Comparison of ENCODE assay signal across 27 cellular contexts in genomic region chr19:28998974-28999373, GRCh38.
"Had no signal": no experiment of that assay in that cellular context is flagged by ENCODE, and none has a peak within 500 bp of the region (broad histone marks: within the 10 kb centered on the region; RNA-seq: fewer than 3 reads in every experiment).

No MANE protein-coding gene starts in this region.

- H3K27me3 Mint-ChIP-seq: naive B cell, progenitor cell of endocrine pancreas had no signal

- H3K79me2 ChIP-seq: hepatocyte had no signal

- H2AFZ ChIP-seq: hepatocyte had no signal

- H3K36me3 ChIP-seq: heart right ventricle, lower lobe of right lung, right atrium auricular region, suprapubic skin, thoracic aorta, tibial artery, upper lobe of right lung, uterus had no signal

- H3K9me3 ChIP-seq: right atrium auricular region, upper lobe of right lung, uterus had no signal

- DNase-seq: heart right ventricle; islet precursor cell; kidney glomerular epithelial cell; left cardiac atrium; lower lobe of right lung; mammary epithelial cell; mesenchymal stem cell; naive B cell; natural killer cell; nephron progenitor cell; stimulated activated CD4-positive, alpha-beta T cell treated with anti-CD3 and anti-CD28 coated beads, Interleukin-12 subunit alpha, Interleukin-12 subunit beta, amount 100 ng/mL, for 4 hours; stimulated activated CD4-positive, alpha-beta T cell treated with anti-CD3 and anti-CD28 coated beads, Interleukin-15, amount 100 ng/mL, for 24 hours; stimulated activated CD4-positive, alpha-beta T cell treated with anti-CD3 and anti-CD28 coated beads, Interleukin-2, amount 100 ng/mL, for 24 hours; stimulated activated CD4-positive, alpha-beta T cell treated with anti-CD3 and anti-CD28 coated beads, Interleukin-4, amount 100 ng/mL, for 24 hours; stimulated activated naive CD4-positive, alpha-beta T cell had no signal

- H3K4me1 ChIP-seq: lower lobe of right lung, suprapubic skin, tibial artery, upper lobe of right lung had no signal

- H3K27ac ChIP-seq: heart right ventricle, lower lobe of right lung, skin epidermis, suprapubic skin, thoracic aorta, tibial artery, upper lobe of right lung, uterus had no signal

- H3K4me3 ChIP-seq: heart right ventricle, hepatocyte, lower lobe of right lung, right atrium auricular region, skin epidermis, suprapubic skin, thoracic aorta, tibial artery, upper lobe of right lung, uterus had no signal

- H3K27ac Mint-ChIP-seq: mesothelial cell of epicardium; naive B cell; natural killer cell; nephron progenitor cell; progenitor cell of endocrine pancreas; stimulated activated effector memory CD8-positive, alpha-beta T cell treated with anti-CD3 and anti-CD28 coated beads, Interleukin-12 subunit alpha, Interleukin-12 subunit beta, amount 100 ng/mL, for 72 hours; stimulated activated naive CD8-positive, alpha-beta T cell treated with anti-CD3 and anti-CD28 coated beads, Interleukin-15, Interleukin-2, amounts not matched to agents 100 ng/mL and 50 ng/mL, for 24 hours had no signal

- H3K4me2 ChIP-seq: hepatocyte had no signal

- H3K4me3 Mint-ChIP-seq: mesothelial cell of epicardium; naive B cell; natural killer cell; nephron progenitor cell; stimulated activated effector memory CD8-positive, alpha-beta T cell treated with anti-CD3 and anti-CD28 coated beads, Interleukin-12 subunit alpha, Interleukin-12 subunit beta, amount 100 ng/mL, for 72 hours; stimulated activated naive CD8-positive, alpha-beta T cell treated with anti-CD3 and anti-CD28 coated beads, Interleukin-15, Interleukin-2, amounts not matched to agents 100 ng/mL and 50 ng/mL, for 24 hours had no signal

- H3K4me1 Mint-ChIP-seq: mesothelial cell of epicardium; naive B cell; natural killer cell; stimulated activated effector memory CD8-positive, alpha-beta T cell treated with anti-CD3 and anti-CD28 coated beads, Interleukin-12 subunit alpha, Interleukin-12 subunit beta, amount 100 ng/mL, for 72 hours had no signal

- H3K36me3 Mint-ChIP-seq: mesothelial cell of epicardium; naive B cell; natural killer cell; stimulated activated effector memory CD8-positive, alpha-beta T cell treated with anti-CD3 and anti-CD28 coated beads, Interleukin-12 subunit alpha, Interleukin-12 subunit beta, amount 100 ng/mL, for 72 hours had no signal

- H3K27me3 ChIP-seq: hepatocyte, right atrium auricular region, upper lobe of right lung, uterus had no signal
